In genomic region chr7:44306608-44307007, GRCh38 we compare ENCODE assay signal across 13 cellular contexts.
DNase-seq lines count a peak whose midpoint lies in the region; ATAC-seq and TF ChIP-seq lines count a peak whose summit lies in the region.
"Had no signal": no experiment of that assay in that cellular context is flagged by ENCODE, and none has a peak within 500 bp of the region (broad histone marks: within the 10 kb centered on the region; RNA-seq: fewer than 3 reads in every experiment).

No MANE protein-coding gene starts in this region.

- H3K27ac ChIP-seq in DND-41 (ENCODE audit: low read length): no peak overlapping the region
- peak overlapping the region; percentile 55; the same call in 1 of the 2 replicates for H3K27ac ChIP-seq in WERI-Rb-1
- H3K27ac ChIP-seq: lower lobe of right lung had no signal

- no peak overlapping the region for H3K4me3 Mint-ChIP-seq in memory B cell
- H3K4me3 Mint-ChIP-seq: CD14-positive monocyte; naive thymus-derived CD8-positive, alpha-beta T cell; WTC11 had no signal

- H3K4me1 Mint-ChIP-seq in memory B cell: peaks cover 11% of the 10 kb centered on the region

- peaks cover 2% of the 10 kb centered on the region for H3K36me3 Mint-ChIP-seq in memory B cell
- H3K36me3 Mint-ChIP-seq: CD14-positive monocyte, WTC11 had no signal

- no peaks in the 10 kb centered on the region for H3K4me1 ChIP-seq in DND-41 (ENCODE audit: insufficient read depth, low read length)

- no peaks in the 10 kb centered on the region for H3K36me3 ChIP-seq in DND-41 (ENCODE audit: insufficient read depth, low read length)
- H3K36me3 ChIP-seq in WERI-Rb-1: no peaks in the 10 kb centered on the region
- H3K36me3 ChIP-seq: lower lobe of right lung had no signal

- peaks cover 2% of the 10 kb centered on the region for H3K9me3 Mint-ChIP-seq in memory B cell

- H3K79me2 ChIP-seq in DND-41 (ENCODE audit: insufficient read depth, low read length): no peaks in the 10 kb centered on the region

- no peak overlapping the region for H3K4me2 ChIP-seq in DND-41 (ENCODE audit: insufficient read depth, low read length)

- ATAC-seq in DND-41 (ENCODE audit: insufficient read depth, low read depth) (peak; percentile 33; the same call in 1 of the 3 replicates), memory B cell (ENCODE audit: low read depth) (no peak), GM21381 (IDR thresholded peaks at IDR 0.05; ENCODE audit: unreplicated experiment) (no peak)
- ATAC-seq: lower lobe of right lung; naive thymus-derived CD8-positive, alpha-beta T cell had no signal

- peaks cover 12% of the 10 kb centered on the region for H3K27me3 Mint-ChIP-seq in memory B cell

- peak overlapping the region; percentile 68 for H3K27ac Mint-ChIP-seq in memory B cell
- H3K27ac Mint-ChIP-seq: WTC11 had no signal

- H4K20me1 ChIP-seq in DND-41 (ENCODE audit: insufficient read depth, low read length): no peaks in the 10 kb centered on the region; the same call in 1 of the 2 replicates

- H3K9me3 ChIP-seq in DND-41 (ENCODE audit: insufficient read depth, low read length, severe bottlenecking) (no peaks in the 10 kb centered on the region), WERI-Rb-1 (ENCODE audit: severe bottlenecking) (no peaks in the 10 kb centered on the region)
- H3K9me3 ChIP-seq: lower lobe of right lung, psoas muscle had no signal

- no peak overlapping the region for H2AFZ ChIP-seq in DND-41 (ENCODE audit: low read depth, low read length)

- DNase-seq in CMK (ENCODE audit: low read depth) (peak; percentile 41), DND-41 (peak; percentile 8), WERI-Rb-1 (peak; percentile 69), memory B cell (ENCODE audit: low spot score in 2 of 2) (no peak), NCI-H2196 treated with DMSO at 0.1 percent for 48 hours (lab: John Stamatoyannopoulos, UW; ENCODE audit: unreplicated experiment) (no peak)
- DNase-seq in stimulated activated CD4-positive, alpha-beta T cell treated with anti-CD3 and anti-CD28 coated beads, Interleukin-1b, Interleukin-23, amount 100 ng/mL, for 48 hours: no peak
- DNase-seq: amniotic stem cell, lower lobe of right lung had no signal

- H3K9ac ChIP-seq in DND-41 (ENCODE audit: low read depth, low read length): no peak overlapping the region

- H3K27me3 ChIP-seq in DND-41 (ENCODE audit: insufficient read depth, low read length, poor library complexity) (peaks cover 10% of the 10 kb centered on the region), WERI-Rb-1 (ENCODE audit: insufficient read depth, low read depth, severe bottlenecking) (no peaks in the 10 kb centered on the region)

- TF ChIP-seq CTCF in DND-41 (IDR thresholded peaks at IDR 0.05; ENCODE audit: borderline replicate concordance, extremely low read depth, low read length, poor library complexity, severe bottlenecking) (no peak), WERI-Rb-1 (IDR thresholded peaks at IDR 0.05; ENCODE audit: low read depth, low read length) (no peak)

- H3K4me3 ChIP-seq in DND-41 (ENCODE audit: low read depth in 1 of 2, low read length in 2 of 2) (no peak overlapping the region), WERI-Rb-1 (ENCODE audit: low read depth, low read length) (no peak overlapping the region)
- H3K4me3 ChIP-seq: lower lobe of right lung, psoas muscle had no signal

Comparison
In these comparisons a context has a peak if more than half of its experiments do, and no peak if none do; other contexts are left out.
1. DNase-seq: peak in CMK (single experiment), DND-41 (single experiment) and WERI-Rb-1 (single experiment); none in memory B cell (0 of 2), NCI-H2196 treated with DMSO at 0.1 percent for 48 hours (single experiment) and stimulated activated CD4-positive, alpha-beta T cell treated with anti-CD3 and anti-CD28 coated beads, Interleukin-1b, Interleukin-23, amount 100 ng/mL, for 48 hours (single experiment).